ENCODE assay signal across 24 cellular contexts in genomic region chr12:57795354-57795753, GRCh38. TPM values are rescaled to one million over a fixed set of nuclear protein-coding genes. Genes with fewer than 3 reads are reported as not detected.
DNase-seq lines count a peak whose midpoint lies in the region; ATAC-seq, FAIRE-seq and TF ChIP-seq lines count a peak whose summit lies in the region.
"Had no signal": no experiment of that assay in that cellular context is flagged by ENCODE, and none has a peak within 500 bp of the region (broad histone marks: within the 10 kb centered on the region; RNA-seq: fewer than 3 reads in every experiment).

No MANE protein-coding gene starts in this region.

- BruUV-seq in PC-9 (replicated peaks; lab: Mats Ljungman, UMichigan) = no TSS peak

- H3K4me3 Mint-ChIP-seq in activated T-cell treated with anti-CD3 and anti-CD28 coated beads, Interleukin-2, amount 50 U/mL, for 72 hours = no peak overlapping the region
- H3K4me3 Mint-ChIP-seq: activated CD8-positive, alpha-beta T cell treated with anti-CD3 and anti-CD28 coated beads for 36 hours; activated naive CD4-positive, alpha-beta T cell treated with anti-CD3 and anti-CD28 coated beads, Interleukin-2, amount 10 ng/mL, durations not matched to agents 7 days and 5 days; naive B cell had no signal

- 0 out of 2 replicates have a peak overlapping the region, but pooled peaks have one; percentile 18 for H3K4me2 ChIP-seq in PC-9

- 84 to 89% (median 87%) methylated on average over 6 of the region's 6 CpGs for WGBS in psoas muscle, 3 donors

- H3K4me3 ChIP-seq in PC-9 (no peak overlapping the region), bronchial epithelial cell (ENCODE audit: low read depth, low read length) (no peak overlapping the region), psoas muscle (no peak overlapping the region)
- H3K4me3 ChIP-seq: spleen, thoracic aorta had no signal

- no peak for ATAC-seq in activated T-cell treated with anti-CD3 and anti-CD28 coated beads, Interleukin-2, amount 50 U/mL, for 72 hours (replicated peaks in 1 of 2)
- ATAC-seq in psoas muscle (peak in 2 of 4 donors; percentile 41 to 54), left lobe of liver (no peak)
- ATAC-seq: activated CD8-positive, alpha-beta T cell treated with anti-CD3 and anti-CD28 coated beads for 36 hours; stimulated activated naive CD8-positive, alpha-beta T cell treated with anti-CD3 and anti-CD28 coated beads, Interleukin-15, Interleukin-2, amounts not matched to agents 100 U/mL and 50 U/mL, for 24 hours had no signal

- peak overlapping the region; percentile 66 for H3K27ac ChIP-seq in PC-9
- H3K27ac ChIP-seq in psoas muscle = peak overlapping the region; percentile 42
- H3K27ac ChIP-seq: spleen, thoracic aorta had no signal

- TF ChIP-seq CTCF in PC-9 (conservative IDR thresholded peaks at IDR 0.05) (no peak), bronchial epithelial cell (IDR thresholded peaks at IDR 0.05; ENCODE audit: insufficient read depth, low read length, severe bottlenecking) (no peak), psoas muscle (IDR thresholded peaks at IDR 0.05) (no peak)

- H3K4me1 Mint-ChIP-seq in activated T-cell treated with anti-CD3 and anti-CD28 coated beads, Interleukin-2, amount 50 U/mL, for 72 hours (ENCODE audit: low read depth) = peaks cover 12% of the 10 kb centered on the region
- H3K4me1 Mint-ChIP-seq: activated naive CD4-positive, alpha-beta T cell treated with anti-CD3 and anti-CD28 coated beads, Interleukin-2, amount 10 ng/mL, durations not matched to agents 7 days and 5 days had no signal

- no peaks in the 10 kb centered on the region; the same call in 1 of the 2 replicates for H3K79me2 ChIP-seq in PC-9 (ENCODE audit: low read depth)

- H3K36me3 Mint-ChIP-seq in activated T-cell treated with anti-CD3 and anti-CD28 coated beads, Interleukin-2, amount 50 U/mL, for 72 hours (ENCODE audit: insufficient read depth in 2 of 2) = peaks cover 2 to 25% of the 10 kb centered on the region in 2 donors

- no peaks in the 10 kb centered on the region for H3K9me3 Mint-ChIP-seq in activated T-cell treated with anti-CD3 and anti-CD28 coated beads, Interleukin-2, amount 50 U/mL, for 72 hours
- H3K9me3 Mint-ChIP-seq: activated CD8-positive, alpha-beta T cell treated with anti-CD3 and anti-CD28 coated beads for 36 hours; activated naive CD4-positive, alpha-beta T cell treated with anti-CD3 and anti-CD28 coated beads, Interleukin-2, amount 10 ng/mL, durations not matched to agents 7 days and 5 days; naive B cell had no signal

- peaks cover 5% of the 10 kb centered on the region; the same call in 1 of the 2 replicates for H4K20me1 ChIP-seq in PC-9 (ENCODE audit: insufficient read depth)

- intact Hi-C loops in PC-9 (cut with micrococcal nuclease; ENCODE audit: unreplicated experiment) = no loop called here
- intact Hi-C loops in psoas muscle (cut with DNase I) = no loop called here

- no peaks in the 10 kb centered on the region for H3K9me2 ChIP-seq in PC-9 (ENCODE audit: insufficient read depth)

- H2AFZ ChIP-seq in PC-9 = no peak overlapping the region

- FAIRE-seq in bronchial epithelial cell (lab: Jason Lieb, UNC) = no peak
- FAIRE-seq: H54 had no signal

- H3K27me3 ChIP-seq in PC-9 (ENCODE audit: insufficient read depth, low read depth) (no peaks in the 10 kb centered on the region), bronchial epithelial cell (ENCODE audit: control insufficient read depth, insufficient read depth, low read length) (no peaks in the 10 kb centered on the region), psoas muscle (ENCODE audit: insufficient read depth in 3 of 3, low read length in 2 of 3) (no peaks in the 10 kb centered on the region)
- H3K27me3 ChIP-seq: spleen had no signal

- H3K36me3 ChIP-seq in PC-9 (ENCODE audit: low read depth) (peaks cover 42% of the 10 kb centered on the region; the same call in 1 of the 2 replicates), bronchial epithelial cell (ENCODE audit: control insufficient read depth, insufficient read depth, low read length) (peaks cover 7% of the 10 kb centered on the region), psoas muscle (ENCODE audit: insufficient read depth in 1 of 2, low read depth in 1 of 2) (peaks cover 10 to 94% of the 10 kb centered on the region in 2 donors)

- H3F3A ChIP-seq in PC-9 (ENCODE audit: insufficient read depth, low read depth) = peaks cover 33% of the 10 kb centered on the region

- H3K9me3 ChIP-seq in PC-9 (ENCODE audit: insufficient read depth, low read depth) (no peaks in the 10 kb centered on the region), psoas muscle (no peaks in the 10 kb centered on the region)
- H3K9me3 ChIP-seq: Caco-2, spleen, thoracic aorta had no signal

- CTCF ChIA-PET in PC-9 (lab: Charles Lee) = no interaction called here

- no peak for DNase-seq in activated T-cell treated with anti-CD3 and anti-CD28 coated beads, Interleukin-2, amount 50 U/mL, for 72 hours
- no peak for DNase-seq in activated T-cell treated with anti-CD3 and anti-CD28 coated beads, Interleukin-2, amount 50 U/mL, for 48 hours
- DNase-seq in PC-9 = peak in 1 of 2 experiments; percentile 91
- DNase-seq in bronchial epithelial cell (ENCODE audit: low read depth) = peak; percentile 95
- DNase-seq in psoas muscle = no peak
- DNase-seq in left lobe of liver (ENCODE audit: low spot score) = no peak
- no peak for DNase-seq in NCI-H446 (lab: John Stamatoyannopoulos, UW)
- no peak for DNase-seq in stimulated activated CD4-positive, alpha-beta T cell treated with anti-CD3 and anti-CD28 coated beads, Interleukin-4, amount 100 ng/mL, for 1 hour
- DNase-seq: activated CD8-positive, alpha-beta T cell treated with anti-CD3 and anti-CD28 coated beads for 36 hours; activated naive CD4-positive, alpha-beta T cell treated with anti-CD3 and anti-CD28 coated beads, Interleukin-2, amount 10 ng/mL, durations not matched to agents 7 days and 5 days; amygdala; C1 segment of cervical spinal cord; Caco-2; mesendoderm; naive B cell; NCI-H1694; NCI-H2171 treated with DMSO at 0.1 percent for 48 hours; NCI-H526; spleen; stimulated activated CD4-positive, alpha-beta T cell treated with anti-CD3 and anti-CD28 coated beads, Interleukin-4, amount 100 ng/mL, for 24 hours; stimulated activated naive CD8-positive, alpha-beta T cell treated with anti-CD3 and anti-CD28 coated beads, Interleukin-15, Interleukin-2, amounts not matched to agents 100 U/mL and 50 U/mL, for 24 hours; T-helper 9 cell had no signal

- peak overlapping the region; percentile 66 for H3K27ac Mint-ChIP-seq in activated T-cell treated with anti-CD3 and anti-CD28 coated beads, Interleukin-2, amount 50 U/mL, for 72 hours
- H3K27ac Mint-ChIP-seq: activated CD8-positive, alpha-beta T cell treated with anti-CD3 and anti-CD28 coated beads for 36 hours; activated naive CD4-positive, alpha-beta T cell treated with anti-CD3 and anti-CD28 coated beads, Interleukin-2, amount 10 ng/mL, durations not matched to agents 7 days and 5 days had no signal

- POLR2A ChIA-PET in PC-9 (lab: Charles Lee; ENCODE audit: unreplicated experiment) = no interaction called here

- H3K27me3 Mint-ChIP-seq in activated T-cell treated with anti-CD3 and anti-CD28 coated beads, Interleukin-2, amount 50 U/mL, for 72 hours (ENCODE audit: low read depth) = no peaks in the 10 kb centered on the region
- H3K27me3 Mint-ChIP-seq: activated CD8-positive, alpha-beta T cell treated with anti-CD3 and anti-CD28 coated beads for 36 hours; activated naive CD4-positive, alpha-beta T cell treated with anti-CD3 and anti-CD28 coated beads, Interleukin-2, amount 10 ng/mL, durations not matched to agents 7 days and 5 days; naive B cell had no signal

- H3K4me1 ChIP-seq in PC-9 (replicated peaks; ENCODE audit: insufficient read depth) = peaks cover 25% of the 10 kb centered on the region
- H3K4me1 ChIP-seq in psoas muscle = no peaks in the 10 kb centered on the region
- H3K4me1 ChIP-seq: Caco-2 had no signal

RNA-seq across cellular contexts. Expression of gene TSFM, which starts 12.8 kb away (rescaled TPM):
- 10 to 100 TPM; 30.4 to 30.9 TPM for total RNA-seq in activated T-cell treated with anti-CD3 and anti-CD28 coated beads, Interleukin-2, amount 50 U/mL, for 72 hours
- 38.1 and 44.8 TPM in 2 replicates for total RNA-seq in PC-9 (2021)
- 15.7 and 17.9 TPM in 2 replicates for total RNA-seq in bronchial epithelial cell
- 10 to 100 TPM; 31.5 to 52.8 (median 50.2) TPM for total RNA-seq in psoas muscle
- polyA plus RNA-seq in psoas muscle = 10 to 100 TPM; 39.5 to 74.3 (median 59.2) TPM
- total RNA-seq in left lobe of liver = 30.0 TPM

RNA-seq across cellular contexts. Expression of gene EEF1AKMT3, which starts 22.9 kb away (rescaled TPM):
- 1 to 10 TPM; 4.9 to 6.9 TPM for total RNA-seq in activated T-cell treated with anti-CD3 and anti-CD28 coated beads, Interleukin-2, amount 50 U/mL, for 72 hours
- total RNA-seq in PC-9 (2021) (13.1 and 17.8 TPM in 2 replicates), bronchial epithelial cell (4.5 and 7.1 TPM in 2 replicates), psoas muscle (1 to 10 TPM in 3 of 4 donors, under 1 TPM in 1; 0.89 to 1.9 (median 1.4) TPM), left lobe of liver (6.0 TPM)
- 1 to 10 TPM in 1 of 3 donors, under 1 TPM in 2; 0.62 to 2.0 (median 0.66) TPM for polyA plus RNA-seq in psoas muscle

RNA-seq across cellular contexts. Expression of gene AVIL, which starts 23.2 kb away (rescaled TPM):
- 1 to 10 TPM; 4.8 to 5.5 TPM for total RNA-seq in activated T-cell treated with anti-CD3 and anti-CD28 coated beads, Interleukin-2, amount 50 U/mL, for 72 hours
- total RNA-seq in PC-9 (2021) = 1.6 and 3.0 TPM in 2 replicates
- total RNA-seq in bronchial epithelial cell = 0.79 and 1.9 TPM in 2 replicates
- 1 to 10 TPM; 1.9 to 7.5 (median 4.7) TPM for total RNA-seq in psoas muscle
- 1 to 10 TPM in 2 of 3 donors, under 1 TPM in 1; 0.94 to 4.6 (median 1.8) TPM for polyA plus RNA-seq in psoas muscle
- 5.1 TPM for total RNA-seq in left lobe of liver

RNA-seq across cellular contexts. Expression of gene METTL1, which starts 23.4 kb away (rescaled TPM):
- 10 to 100 TPM; 18.7 TPM for total RNA-seq in activated T-cell treated with anti-CD3 and anti-CD28 coated beads, Interleukin-2, amount 50 U/mL, for 72 hours
- 15.8 and 17.9 TPM in 2 replicates for total RNA-seq in PC-9 (2021)
- total RNA-seq in bronchial epithelial cell = 2.8 and 5.8 TPM in 2 replicates
- 10 to 100 TPM; 24.3 to 56.5 (median 30.4) TPM for total RNA-seq in psoas muscle
- 10 to 100 TPM; 18.8 to 80.9 (median 19.0) TPM for polyA plus RNA-seq in psoas muscle
- total RNA-seq in left lobe of liver = 9.7 TPM

RNA-seq across cellular contexts. Expression of gene CYP27B1, which starts 28.5 kb away (rescaled TPM):
- total RNA-seq in activated T-cell treated with anti-CD3 and anti-CD28 coated beads, Interleukin-2, amount 50 U/mL, for 72 hours = 10 to 100 TPM; 11.1 to 14.7 TPM
- total RNA-seq in PC-9 (2021) = 1.6 and 1.8 TPM in 2 replicates
- total RNA-seq in bronchial epithelial cell = 0.77 and 3.9 TPM in 2 replicates
- total RNA-seq in psoas muscle = under 1 TPM in 3 of 4 donors, not detected in 1; 0.42 to 0.54 (median 0.50) TPM
- polyA plus RNA-seq in psoas muscle = under 1 TPM in 2 of 3 donors, not detected in 1; 0.06 to 0.10 TPM
- 0.45 TPM for total RNA-seq in left lobe of liver
